8 cellular contexts compared by ENCODE assay signal in genomic region chr16:57859331-57859730, GRCh38. TPM values are rescaled to one million over a fixed set of nuclear protein-coding genes. Genes with fewer than 3 reads are reported as not detected.
DNase-seq lines count a peak whose midpoint lies in the region; ATAC-seq and TF ChIP-seq lines count a peak whose summit lies in the region.

No MANE protein-coding gene starts in this region.

- peaks cover 55% of the 10 kb centered on the region for H3K4me1 ChIP-seq in A673 (ENCODE audit: insufficient read depth, low read length, poor library complexity, severe bottlenecking)

- BruUV-seq in A673 (replicated peaks; lab: Mats Ljungman, UMichigan), result no TSS peak

- peak; percentile 97 for DNase-seq in A673 (ENCODE audit: low spot score)
- peak; percentile 65 for DNase-seq in RPMI7951 (ENCODE audit: low read depth)
- DNase-seq in fibroblast of villous mesenchyme (ENCODE audit: low read depth), result peak; percentile 63
- DNase-seq in anterior cingulate cortex (lab: John Stamatoyannopoulos, UW), result no peak
- DNase-seq in foreskin melanocyte, result no peak
- no peak for DNase-seq in nucleus accumbens (lab: John Stamatoyannopoulos, UW)

- CTCF ChIA-PET in A673 (lab: Charles Lee), result interaction anchor here (0.6 to 1.3 kb wide), 3 partner anchors 11 to 66 kb away, joined by 3 to 6 read pairs (median 3); no protein-coding TSS in a partner anchor

- H3K36me3 ChIP-seq in A673 (ENCODE audit: insufficient read depth, low read length, poor library complexity, severe bottlenecking), result no peaks in the 10 kb centered on the region

- ATAC-seq in GM18511 (IDR thresholded peaks at IDR 0.05; ENCODE audit: unreplicated experiment), result no peak

- H3K4me3 ChIP-seq in A673 (ENCODE audit: low read depth, low read length, poor library complexity, severe bottlenecking) (no peak overlapping the region), fibroblast of villous mesenchyme (ENCODE audit: low read depth, low read length) (no peak overlapping the region)

- peak; percentile 66 for TF ChIP-seq CTCF in A673 (conservative IDR thresholded peaks at IDR 0.05; ENCODE audit: low read depth, low read length)
- peak; percentile 27 for TF ChIP-seq CTCF in GM12873 (IDR thresholded peaks at IDR 0.05; ENCODE audit: insufficient read depth, low read depth, low read length, missing control alignments)
- peak; percentile 59 for TF ChIP-seq CTCF in fibroblast of villous mesenchyme (IDR thresholded peaks at IDR 0.05; ENCODE audit: insufficient read depth, low read depth, low read length)

- no peaks in the 10 kb centered on the region for H3K27me3 ChIP-seq in A673 (replicated peaks; ENCODE audit: insufficient read depth, low read depth, low read length, poor library complexity)

- intact Hi-C loops in A673 (cut with micrococcal nuclease; ENCODE audit: unreplicated experiment), result no loop called here

- peaks cover 7% of the 10 kb centered on the region for H3K9me3 ChIP-seq in A673 (ENCODE audit: low read depth, low read length, poor library complexity, severe bottlenecking)

- H3K27ac ChIP-seq in A673 (ENCODE audit: low read depth, low read length, poor library complexity, severe bottlenecking), result peak overlapping the region; percentile 70

- POLR2A ChIA-PET in A673 (lab: Charles Lee; ENCODE audit: low non-redundant PET), result interaction anchor here (0.8 kb wide), 1 partner anchor 65 kb away, joined by 5 read pairs; no protein-coding TSS in a partner anchor

RNA-seq across cellular contexts. Expression of gene KIFC3, which starts 57.0 kb away (rescaled TPM):
- total RNA-seq in A673 (2021), result 198 and 201 TPM in 2 replicates
- total RNA-seq in RPMI7951 (2014; rRNA removed; shearing (Covaris generic)), result 49.3 and 58.5 TPM in 2 replicates
- 72.5 and 88.6 TPM in 2 replicates for total RNA-seq in fibroblast of villous mesenchyme

Comparison
In these comparisons a context has a peak if more than half of its experiments do, and no peak if none do; other contexts are left out.
1. DNase-seq: peak in A673 (single experiment), RPMI7951 (single experiment) and fibroblast of villous mesenchyme (single experiment); none in anterior cingulate cortex (0 of 58), foreskin melanocyte (single experiment) and nucleus accumbens (0 of 56).
2. Peak in every context shown above with its lines, with median percentiles within 50 percentile points of each other: CTCF ChIP-seq.